ENCODE assay signal across 8 cellular contexts in genomic region chr16:23452572-23453337, GRCh38. TPM values are rescaled to one million over a fixed set of nuclear protein-coding genes. Genes with fewer than 3 reads are reported as not detected.
DNase-seq lines count a peak whose midpoint lies in the region; ATAC-seq, FAIRE-seq and TF ChIP-seq lines count a peak whose summit lies in the region.

Gene COG7 (minus strand): TSS chr16:23453189. CDS start chr16:23452994, 195 bp downstream.

- H3K4me3 ChIP-seq in adipocyte (ENCODE audit: low read length) (peak within 1 kb of the TSS; percentile 95), pancreas (peak within 1 kb of the TSS; percentile 55 to 92 (median 71)), thymus (ENCODE audit: low read length) (peak within 1 kb of the TSS; percentile 92)

- H3K9me3 ChIP-seq in adipocyte (ENCODE audit: control insufficient read depth, low read length) (no peaks in the 10 kb centered on the region), pancreas (no peaks in the 10 kb centered on the region), thymus (ENCODE audit: control insufficient read depth) (no peaks in the 10 kb centered on the region)

- intact Hi-C loops in Right ventricle myocardium superior (cut with DNase I) (no loop called here), pancreas (cut with DNase I) (no loop called here)

- peak within 1 kb of the TSS; percentile 94 for H3K4me3 Mint-ChIP-seq in HFFc6
- H3K4me3 Mint-ChIP-seq in T-cell: peak within 1 kb of the TSS; percentile 90 to 99 (median 96)

- peaks cover 9% of the 10 kb centered on the region for H3K36me3 Mint-ChIP-seq in HFFc6 (ENCODE audit: low read depth)
- H3K36me3 Mint-ChIP-seq in T-cell: no peaks in the 10 kb centered on the region

- H3K4me1 Mint-ChIP-seq in HFFc6 (ENCODE audit: low read depth) (peaks cover 37% of the 10 kb centered on the region), T-cell (peaks cover 30 to 43% (median 37%) of the 10 kb centered on the region in 3 donors)

- peak within 1 kb of the TSS; percentile 96 for H3K9ac ChIP-seq in adipocyte (ENCODE audit: low read length)

- H3K4me1 ChIP-seq in adipocyte (ENCODE audit: control insufficient read depth, insufficient read depth, low read length) (peaks cover 9% of the 10 kb centered on the region), pancreas (peaks cover 0 to 19% (median 7%) of the 10 kb centered on the region in 3 donors), thymus (ENCODE audit: control insufficient read depth, insufficient read depth, low read length) (peaks cover 7% of the 10 kb centered on the region)

- H3K27me3 Mint-ChIP-seq in HFFc6 (ENCODE audit: insufficient read depth) (no peaks in the 10 kb centered on the region; the same call in 1 of the 2 replicates), T-cell (no peaks in the 10 kb centered on the region)

- TF ChIP-seq CTCF in HFFc6 (IDR thresholded peaks at IDR 0.05) (no peak), pancreas (IDR thresholded peaks at IDR 0.05) (no peak)

- ATAC-seq in T-cell (replicated peaks in 1 of 4) (peak; percentile 90 to 94 (median 90)), Right ventricle myocardium superior (ENCODE audit: poor library complexity) (peak; percentile 99), pancreas (peak; percentile 94 to 98 (median 96))

- H3K27ac ChIP-seq in pancreas: peak within 1 kb of the TSS; percentile 35 to 79 (median 60)
- peak within 1 kb of the TSS; percentile 36 for H3K27ac ChIP-seq in thymus (ENCODE audit: low read depth)

- 0 to 1% methylated on average over 57 of the region's 57 CpGs for WGBS in pancreas, 2 donors
- WGBS in thymus: under 1% methylated on average over 57 of the region's 57 CpGs

- H3K36me3 ChIP-seq in adipocyte (ENCODE audit: control insufficient read depth, insufficient read depth, low read length, severe bottlenecking) (no peaks in the 10 kb centered on the region), pancreas (no peaks in the 10 kb centered on the region), thymus (ENCODE audit: control insufficient read depth, insufficient read depth) (no peaks in the 10 kb centered on the region)

- peak within 1 kb of the TSS; percentile 84 for H3K27ac Mint-ChIP-seq in HFFc6
- H3K27ac Mint-ChIP-seq in T-cell: peak within 1 kb of the TSS; percentile 70 to 90

- POLR2A ChIA-PET in T-cell (lab: Charles Lee): interaction anchor here (0.7 kb wide), 2 partner anchors 27 to 30 kb away, joined by 3 read pairs; no protein-coding TSS in a partner anchor

- H3K9me3 Mint-ChIP-seq in HFFc6: no peaks in the 10 kb centered on the region
- no peaks in the 10 kb centered on the region for H3K9me3 Mint-ChIP-seq in T-cell

- no peaks in the 10 kb centered on the region for H3K27me3 ChIP-seq in adipocyte (replicated peaks; ENCODE audit: control insufficient read depth, insufficient read depth, low read length)
- no peaks in the 10 kb centered on the region for H3K27me3 ChIP-seq in pancreas
- no peaks in the 10 kb centered on the region for H3K27me3 ChIP-seq in thymus (ENCODE audit: control insufficient read depth, insufficient read depth)

- no peak for FAIRE-seq in pancreas (lab: Jason Lieb, UNC)

- DNase-seq in GM04503 (ENCODE audit: low read depth) (peak; percentile 64), HFFc6 (peak; percentile 89), NCI-H1092 treated with DMSO at 0.1 percent for 48 hours (lab: John Stamatoyannopoulos, UW) (peak; percentile 86), T-cell (peak; percentile 56 to 84 (median 77)), adipocyte (ENCODE audit: low read depth) (peak; percentile 94), Right ventricle myocardium superior (peak; percentile 93), pancreas (peak; percentile 84 to 94 (median 88))

- CTCF ChIA-PET in T-cell (lab: Charles Lee): interaction anchor here (1.0 to 2.4 kb wide), 3 partner anchors 17 to 19 kb away, joined by 5 to 13 read pairs (median 5); no protein-coding TSS in a partner anchor

RNA-seq across cellular contexts. Expression of gene COG7, which starts in this region (rescaled TPM):
- total RNA-seq in HFFc6 (2021; fragmentation: NEBNext Ultra II Directional; extraction: Animal tissue kit (Norgen Biotek cat#: 25700)): 10 to 100 TPM; 17.7 to 21.2 (median 19.7) TPM
- total RNA-seq in T-cell: 10 to 100 TPM; 15.8 to 23.2 (median 22.4) TPM
- total RNA-seq in Right ventricle myocardium superior: 11.5 TPM
- total RNA-seq in pancreas: 10 to 100 TPM in 1 of 6 donors, 1 to 10 TPM in 5; 5.9 to 13.6 (median 8.0) TPM
- 10 to 100 TPM; 21.8 to 34.0 TPM for polyA plus RNA-seq in pancreas
- polyA plus RNA-seq in thymus: 28.0 TPM

Comparison
In these comparisons a context has a peak if more than half of its experiments do, and no peak if none do; other contexts are left out.
1. Peak in every context shown above with its lines: DNase-seq, ATAC-seq, H3K4me3 ChIP-seq and H3K27ac ChIP-seq.